ENCODE assay signal across 27 cellular contexts in genomic region chr15:98281130-98281529, GRCh38.
"Had no signal": no experiment of that assay in that cellular context is flagged by ENCODE, and none has a peak within 500 bp of the region (broad histone marks: within the 10 kb centered on the region; RNA-seq: fewer than 3 reads in every experiment).

No MANE protein-coding gene starts in this region.

- H3K27ac Mint-ChIP-seq: naive thymus-derived CD4-positive, alpha-beta T cell; nephron; neural progenitor cell; stimulated activated naive CD8-positive, alpha-beta T cell treated with anti-CD3 and anti-CD28 coated beads, Interleukin-15, amount 100 ng/mL, for 72 hours had no signal

- H3K9me3 Mint-ChIP-seq: nephron, neural progenitor cell had no signal

- H3K4me1 ChIP-seq: gastrocnemius medialis, left lung, prostate gland, right atrium auricular region, suprapubic skin, transverse colon, upper lobe of right lung, vagina had no signal

- H2AFZ ChIP-seq: neural progenitor cell had no signal

- ATAC-seq: gastrocnemius medialis; left cardiac atrium; left lung; naive thymus-derived CD4-positive, alpha-beta T cell; sciatic nerve; stimulated activated naive CD8-positive, alpha-beta T cell treated with anti-CD3 and anti-CD28 coated beads, Interleukin-15, amount 100 ng/mL, for 72 hours; upper lobe of right lung had no signal

- H3K9ac ChIP-seq: neural progenitor cell had no signal

- H3K4me3 Mint-ChIP-seq: naive thymus-derived CD4-positive, alpha-beta T cell; nephron; neural progenitor cell; stimulated activated naive CD8-positive, alpha-beta T cell treated with anti-CD3 and anti-CD28 coated beads, Interleukin-15, amount 100 ng/mL, for 72 hours had no signal

- H3K4me2 ChIP-seq: neural progenitor cell, smooth muscle cell had no signal

- H3K36me3 Mint-ChIP-seq: naive thymus-derived CD4-positive, alpha-beta T cell; neural progenitor cell had no signal

- H3K4me1 Mint-ChIP-seq: naive thymus-derived CD4-positive, alpha-beta T cell; nephron; stimulated activated naive CD8-positive, alpha-beta T cell treated with anti-CD3 and anti-CD28 coated beads, Interleukin-15, amount 100 ng/mL, for 72 hours had no signal

- H3K36me3 ChIP-seq: gastrocnemius medialis, left lung, neural progenitor cell, prostate gland, right atrium auricular region, suprapubic skin, transverse colon, upper lobe of right lung, vagina had no signal

- DNase-seq: dermis blood vessel endothelial cell; effector memory CD4-positive, alpha-beta T cell; foreskin fibroblast; gastrocnemius medialis; head of caudate nucleus; left cardiac atrium; left lung; mesenchymal stem cell; midbrain; naive thymus-derived CD4-positive, alpha-beta T cell; stimulated activated CD4-positive, alpha-beta T cell treated with anti-CD3 and anti-CD28 coated beads, Interleukin-12 subunit alpha, Interleukin-12 subunit beta, amount 100 ng/mL, for 4 hours; stimulated activated CD4-positive, alpha-beta T cell treated with anti-CD3 and anti-CD28 coated beads, Interleukin-1b, Interleukin-23, amount 100 ng/mL, for 48 hours; stimulated activated CD4-positive, alpha-beta T cell treated with anti-CD3 and anti-CD28 coated beads, Interleukin-4, amount 100 ng/mL, for 1 hour; stimulated activated CD8-positive, alpha-beta memory T cell treated with anti-CD3 and anti-CD28 coated beads, Interleukin-4, amount 100 ng/mL, for 48 hours; stimulated activated naive CD4-positive, alpha-beta T cell; stimulated activated naive CD8-positive, alpha-beta T cell treated with anti-CD3 and anti-CD28 coated beads, Interleukin-15, amount 100 ng/mL, for 72 hours; transverse colon; upper lobe of right lung had no signal

- H3K27me3 ChIP-seq: gastrocnemius medialis, neural progenitor cell, right atrium auricular region, transverse colon, upper lobe of right lung, vagina had no signal

- H3K9me3 ChIP-seq: gastrocnemius medialis, left lung, prostate gland, right atrium auricular region, suprapubic skin, transverse colon, upper lobe of right lung, vagina had no signal

- H3K27ac ChIP-seq: coronary artery, gastrocnemius medialis, left lung, neural progenitor cell, prostate gland, right atrium auricular region, suprapubic skin, transverse colon, upper lobe of right lung, vagina had no signal

- H3K4me3 ChIP-seq: coronary artery, gastrocnemius medialis, left lung, neural progenitor cell, prostate gland, right atrium auricular region, smooth muscle cell, suprapubic skin, transverse colon, upper lobe of right lung, vagina had no signal
